Comparison of ENCODE assay signal across 1 cellular context in the genomic region with DNA sequence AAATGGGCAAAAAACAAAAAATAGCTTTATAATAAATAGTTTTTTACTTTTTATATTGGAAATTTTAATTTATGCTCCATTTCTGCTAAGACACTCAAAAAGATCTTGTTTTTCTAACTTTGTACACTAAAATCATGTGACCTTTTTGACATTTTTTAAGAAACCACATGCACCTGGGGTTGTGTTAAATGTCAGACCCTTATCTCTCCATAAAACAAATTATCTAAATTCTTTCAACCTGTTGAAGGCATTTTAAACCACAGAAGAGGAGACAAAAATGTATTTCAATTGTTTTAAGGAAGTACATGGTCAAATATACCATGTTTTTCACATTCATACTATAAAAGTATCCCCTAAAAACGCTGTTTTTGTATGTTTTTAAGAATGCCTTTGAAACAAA.
TF ChIP-seq lines count a peak whose summit lies in the region.

No MANE protein-coding gene starts in this region.

TF ChIP-seq in K562, 482 proteins besides CTCF, POLR2A, EP300 and RAD21:
- no peak for TF ChIP-seq ZNF644 (tag; IDR thresholded peaks at IDR 0.05; ENCODE audit: low read depth)
- TF ChIP-seq, protein P1, sequence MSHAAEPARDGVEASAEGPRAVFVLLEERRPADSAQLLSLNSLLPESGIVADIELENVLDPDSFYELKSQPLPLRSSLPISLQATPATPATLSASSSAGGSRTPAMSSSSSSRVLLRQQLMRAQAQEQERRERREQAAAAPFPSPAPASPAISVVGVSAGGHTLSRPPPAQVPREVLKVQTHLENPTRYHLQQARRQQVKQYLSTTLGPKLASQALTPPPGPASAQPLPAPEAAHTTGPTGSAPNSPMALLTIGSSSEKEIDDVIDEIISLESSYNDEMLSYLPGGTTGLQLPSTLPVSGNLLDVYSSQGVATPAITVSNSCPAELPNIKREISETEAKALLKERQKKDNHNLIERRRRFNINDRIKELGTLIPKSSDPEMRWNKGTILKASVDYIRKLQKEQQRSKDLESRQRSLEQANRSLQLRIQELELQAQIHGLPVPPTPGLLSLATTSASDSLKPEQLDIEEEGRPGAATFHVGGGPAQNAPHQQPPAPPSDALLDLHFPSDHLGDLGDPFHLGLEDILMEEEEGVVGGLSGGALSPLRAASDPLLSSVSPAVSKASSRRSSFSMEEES (CRISPR knock-in tag; IDR thresholded peaks at IDR 0.05): peak; percentile 59
